ENCODE assay signal across 1 cellular context in genomic region chr12:122752464-122753212, GRCh38.
A peak's percentile ranks its signal among the peaks of the same experiment; 100 is the strongest.
TF ChIP-seq lines count a peak whose summit lies in the region.

A gene with protein sequence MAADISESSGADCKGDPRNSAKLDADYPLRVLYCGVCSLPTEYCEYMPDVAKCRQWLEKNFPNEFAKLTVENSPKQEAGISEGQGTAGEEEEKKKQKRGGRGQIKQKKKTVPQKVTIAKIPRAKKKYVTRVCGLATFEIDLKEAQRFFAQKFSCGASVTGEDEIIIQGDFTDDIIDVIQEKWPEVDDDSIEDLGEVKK (plus strand): TSS chr12:122752824. CDS start chr12:122753702, 878 bp downstream.

TF ChIP-seq in HepG2, 621 proteins besides CTCF, POLR2A, EP300 and RAD21 (continued from another document and continues in another):
- TF ChIP-seq, protein P1, sequence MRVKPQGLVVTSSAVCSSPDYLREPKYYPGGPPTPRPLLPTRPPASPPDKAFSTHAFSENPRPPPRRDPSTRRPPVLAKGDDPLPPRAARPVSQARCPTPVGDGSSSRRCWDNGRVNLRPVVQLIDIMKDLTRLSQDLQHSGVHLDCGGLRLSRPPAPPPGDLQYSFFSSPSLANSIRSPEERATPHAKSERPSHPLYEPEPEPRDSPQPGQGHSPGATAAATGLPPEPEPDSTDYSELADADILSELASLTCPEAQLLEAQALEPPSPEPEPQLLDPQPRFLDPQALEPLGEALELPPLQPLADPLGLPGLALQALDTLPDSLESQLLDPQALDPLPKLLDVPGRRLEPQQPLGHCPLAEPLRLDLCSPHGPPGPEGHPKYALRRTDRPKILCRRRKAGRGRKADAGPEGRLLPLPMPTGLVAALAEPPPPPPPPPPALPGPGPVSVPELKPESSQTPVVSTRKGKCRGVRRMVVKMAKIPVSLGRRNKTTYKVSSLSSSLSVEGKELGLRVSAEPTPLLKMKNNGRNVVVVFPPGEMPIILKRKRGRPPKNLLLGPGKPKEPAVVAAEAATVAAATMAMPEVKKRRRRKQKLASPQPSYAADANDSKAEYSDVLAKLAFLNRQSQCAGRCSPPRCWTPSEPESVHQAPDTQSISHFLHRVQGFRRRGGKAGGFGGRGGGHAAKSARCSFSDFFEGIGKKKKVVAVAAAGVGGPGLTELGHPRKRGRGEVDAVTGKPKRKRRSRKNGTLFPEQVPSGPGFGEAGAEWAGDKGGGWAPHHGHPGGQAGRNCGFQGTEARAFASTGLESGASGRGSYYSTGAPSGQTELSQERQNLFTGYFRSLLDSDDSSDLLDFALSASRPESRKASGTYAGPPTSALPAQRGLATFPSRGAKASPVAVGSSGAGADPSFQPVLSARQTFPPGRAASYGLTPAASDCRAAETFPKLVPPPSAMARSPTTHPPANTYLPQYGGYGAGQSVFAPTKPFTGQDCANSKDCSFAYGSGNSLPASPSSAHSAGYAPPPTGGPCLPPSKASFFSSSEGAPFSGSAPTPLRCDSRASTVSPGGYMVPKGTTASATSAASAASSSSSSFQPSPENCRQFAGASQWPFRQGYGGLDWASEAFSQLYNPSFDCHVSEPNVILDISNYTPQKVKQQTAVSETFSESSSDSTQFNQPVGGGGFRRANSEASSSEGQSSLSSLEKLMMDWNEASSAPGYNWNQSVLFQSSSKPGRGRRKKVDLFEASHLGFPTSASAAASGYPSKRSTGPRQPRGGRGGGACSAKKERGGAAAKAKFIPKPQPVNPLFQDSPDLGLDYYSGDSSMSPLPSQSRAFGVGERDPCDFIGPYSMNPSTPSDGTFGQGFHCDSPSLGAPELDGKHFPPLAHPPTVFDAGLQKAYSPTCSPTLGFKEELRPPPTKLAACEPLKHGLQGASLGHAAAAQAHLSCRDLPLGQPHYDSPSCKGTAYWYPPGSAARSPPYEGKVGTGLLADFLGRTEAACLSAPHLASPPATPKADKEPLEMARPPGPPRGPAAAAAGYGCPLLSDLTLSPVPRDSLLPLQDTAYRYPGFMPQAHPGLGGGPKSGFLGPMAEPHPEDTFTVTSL (CRISPR knock-in tag; IDR thresholded peaks at IDR 0.05; ENCODE audit: borderline replicate concordance), result no peak
- TF ChIP-seq, protein P2, sequence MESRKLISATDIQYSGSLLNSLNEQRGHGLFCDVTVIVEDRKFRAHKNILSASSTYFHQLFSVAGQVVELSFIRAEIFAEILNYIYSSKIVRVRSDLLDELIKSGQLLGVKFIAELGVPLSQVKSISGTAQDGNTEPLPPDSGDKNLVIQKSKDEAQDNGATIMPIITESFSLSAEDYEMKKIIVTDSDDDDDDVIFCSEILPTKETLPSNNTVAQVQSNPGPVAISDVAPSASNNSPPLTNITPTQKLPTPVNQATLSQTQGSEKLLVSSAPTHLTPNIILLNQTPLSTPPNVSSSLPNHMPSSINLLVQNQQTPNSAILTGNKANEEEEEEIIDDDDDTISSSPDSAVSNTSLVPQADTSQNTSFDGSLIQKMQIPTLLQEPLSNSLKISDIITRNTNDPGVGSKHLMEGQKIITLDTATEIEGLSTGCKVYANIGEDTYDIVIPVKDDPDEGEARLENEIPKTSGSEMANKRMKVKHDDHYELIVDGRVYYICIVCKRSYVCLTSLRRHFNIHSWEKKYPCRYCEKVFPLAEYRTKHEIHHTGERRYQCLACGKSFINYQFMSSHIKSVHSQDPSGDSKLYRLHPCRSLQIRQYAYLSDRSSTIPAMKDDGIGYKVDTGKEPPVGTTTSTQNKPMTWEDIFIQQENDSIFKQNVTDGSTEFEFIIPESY (CRISPR knock-in tag; IDR thresholded peaks at IDR 0.05), result peak; percentile 87
- TF ChIP-seq ZBTB3 (CRISPR knock-in tag; IDR thresholded peaks at IDR 0.05; ENCODE audit: borderline replicate concordance, low read depth), result no peak
- peak; percentile 26; the same call in 1 of the 2 replicates for TF ChIP-seq ZNF83 (CRISPR knock-in tag; IDR thresholded peaks at IDR 0.05; ENCODE audit: borderline replicate concordance)
- TF ChIP-seq CC2D1A (CRISPR knock-in tag; IDR thresholded peaks at IDR 0.05), result no peak
- TF ChIP-seq SP140L (CRISPR knock-in tag; IDR thresholded peaks at IDR 0.05; ENCODE audit: borderline replicate concordance), result no peak
- no peak for TF ChIP-seq THAP8 (CRISPR knock-in tag; IDR thresholded peaks at IDR 0.05; ENCODE audit: borderline replicate concordance)
- TF ChIP-seq ZBTB10 (CRISPR knock-in tag; IDR thresholded peaks at IDR 0.05; ENCODE audit: borderline replicate concordance), result peak; percentile 58; the same call in 1 of the 2 replicates
- no peak for TF ChIP-seq NR1H2 (CRISPR knock-in tag; IDR thresholded peaks at IDR 0.05; ENCODE audit: borderline replicate concordance, low read depth)
- peak; percentile 88 for TF ChIP-seq ARNTL (CRISPR knock-in tag; IDR thresholded peaks at IDR 0.05)
- no peak for TF ChIP-seq STAT5B (CRISPR knock-in tag; IDR thresholded peaks at IDR 0.05)
- TF ChIP-seq, protein P3, sequence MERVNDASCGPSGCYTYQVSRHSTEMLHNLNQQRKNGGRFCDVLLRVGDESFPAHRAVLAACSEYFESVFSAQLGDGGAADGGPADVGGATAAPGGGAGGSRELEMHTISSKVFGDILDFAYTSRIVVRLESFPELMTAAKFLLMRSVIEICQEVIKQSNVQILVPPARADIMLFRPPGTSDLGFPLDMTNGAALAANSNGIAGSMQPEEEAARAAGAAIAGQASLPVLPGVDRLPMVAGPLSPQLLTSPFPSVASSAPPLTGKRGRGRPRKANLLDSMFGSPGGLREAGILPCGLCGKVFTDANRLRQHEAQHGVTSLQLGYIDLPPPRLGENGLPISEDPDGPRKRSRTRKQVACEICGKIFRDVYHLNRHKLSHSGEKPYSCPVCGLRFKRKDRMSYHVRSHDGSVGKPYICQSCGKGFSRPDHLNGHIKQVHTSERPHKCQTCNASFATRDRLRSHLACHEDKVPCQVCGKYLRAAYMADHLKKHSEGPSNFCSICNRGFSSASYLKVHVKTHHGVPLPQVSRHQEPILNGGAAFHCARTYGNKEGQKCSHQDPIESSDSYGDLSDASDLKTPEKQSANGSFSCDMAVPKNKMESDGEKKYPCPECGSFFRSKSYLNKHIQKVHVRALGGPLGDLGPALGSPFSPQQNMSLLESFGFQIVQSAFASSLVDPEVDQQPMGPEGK (CRISPR knock-in tag; IDR thresholded peaks at IDR 0.05), result peak; percentile 64; the same call in 1 of the 2 replicates
- TF ChIP-seq SRY (CRISPR knock-in tag; IDR thresholded peaks at IDR 0.05), result no peak; the same call in 1 of the 2 replicates
- TF ChIP-seq ZNF704 (CRISPR knock-in tag; IDR thresholded peaks at IDR 0.05; ENCODE audit: borderline replicate concordance), result peak; percentile 65; the same call in 1 of the 2 replicates
- TF ChIP-seq ZNF276 (CRISPR knock-in tag; IDR thresholded peaks at IDR 0.05; ENCODE audit: low read depth), result no peak
- TF ChIP-seq XRCC5 (optimal IDR thresholded peaks at IDR 0.05; ENCODE audit: low read length), result peak; percentile 84
- 0 out of 2 replicates have a peak, but pooled peaks have one; percentile 93 for TF ChIP-seq ZNF44 (CRISPR knock-in tag; IDR thresholded peaks at IDR 0.05)
- TF ChIP-seq FIP1L1 (IDR thresholded peaks at IDR 0.05; ENCODE audit: borderline replicate concordance, insufficient read depth, low read depth, low read length), result no peak
- peak; percentile 51 for TF ChIP-seq ZHX2 (IDR thresholded peaks at IDR 0.05; ENCODE audit: low read depth)
- 0 out of 2 replicates have a peak, but pooled peaks have one; percentile 33 for TF ChIP-seq ZHX2 (CRISPR knock-in tag; IDR thresholded peaks at IDR 0.05; ENCODE audit: borderline replicate concordance)
- no peak for TF ChIP-seq ZNF703 (CRISPR knock-in tag; IDR thresholded peaks at IDR 0.05; ENCODE audit: borderline replicate concordance)
- TF ChIP-seq NFKBIZ (CRISPR knock-in tag; IDR thresholded peaks at IDR 0.05), result 0 out of 2 replicates have a peak, but pooled peaks have one; percentile 51
- TF ChIP-seq PAWR (CRISPR knock-in tag; IDR thresholded peaks at IDR 0.05; ENCODE audit: borderline replicate concordance), result no peak
- TF ChIP-seq, protein P4, sequence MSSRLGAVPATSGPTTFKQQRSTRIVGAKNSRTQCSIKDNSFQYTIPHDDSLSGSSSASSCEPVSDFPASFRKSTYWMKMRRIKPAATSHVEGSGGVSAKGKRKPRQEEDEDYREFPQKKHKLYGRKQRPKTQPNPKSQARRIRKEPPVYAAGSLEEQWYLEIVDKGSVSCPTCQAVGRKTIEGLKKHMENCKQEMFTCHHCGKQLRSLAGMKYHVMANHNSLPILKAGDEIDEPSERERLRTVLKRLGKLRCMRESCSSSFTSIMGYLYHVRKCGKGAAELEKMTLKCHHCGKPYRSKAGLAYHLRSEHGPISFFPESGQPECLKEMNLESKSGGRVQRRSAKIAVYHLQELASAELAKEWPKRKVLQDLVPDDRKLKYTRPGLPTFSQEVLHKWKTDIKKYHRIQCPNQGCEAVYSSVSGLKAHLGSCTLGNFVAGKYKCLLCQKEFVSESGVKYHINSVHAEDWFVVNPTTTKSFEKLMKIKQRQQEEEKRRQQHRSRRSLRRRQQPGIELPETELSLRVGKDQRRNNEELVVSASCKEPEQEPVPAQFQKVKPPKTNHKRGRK (CRISPR knock-in tag; IDR thresholded peaks at IDR 0.05), result peak; percentile 97
